8 cellular contexts compared by ENCODE assay signal in genomic region chr19:16470911-16471811, GRCh38. TPM values are rescaled to one million over a fixed set of nuclear protein-coding genes. Genes with fewer than 3 reads are reported as not detected.
DNase-seq lines count a peak whose midpoint lies in the region; ATAC-seq and FAIRE-seq lines count a peak whose summit lies in the region.

No MANE protein-coding gene starts in this region.

- H3K4me3 ChIP-seq in SJSA1 = peak overlapping the region; percentile 93
- peak overlapping the region; percentile 77 for H3K4me3 ChIP-seq in mesendoderm (ENCODE audit: low read length)

- intact Hi-C loops in Right ventricle myocardium superior (cut with DNase I) = no loop called here
- intact Hi-C loops in Right ventricle myocardium inferior (cut with DNase I) = no loop called here

- H3K23ac ChIP-seq in mesendoderm (ENCODE audit: low read length) = no peak overlapping the region

- no peak overlapping the region for H3K27ac ChIP-seq in SJSA1
- peak overlapping the region; percentile 33 for H3K27ac ChIP-seq in mesendoderm (ENCODE audit: low read depth, low read length)
- peak overlapping the region; percentile 64 for H3K27ac ChIP-seq in temporal lobe (ENCODE audit: low read depth, low read length)

- H3K79me1 ChIP-seq in mesendoderm (ENCODE audit: low read length) = peaks cover 18% of the 10 kb centered on the region

- no peak for FAIRE-seq in HTR-8/SVneo (lab: Jason Lieb, UNC)

- no peak overlapping the region for H3K4ac ChIP-seq in mesendoderm (ENCODE audit: low read depth, low read length)

- H3K56ac ChIP-seq in mesendoderm (ENCODE audit: low read length) = peak overlapping the region; percentile 92

- peaks cover 7% of the 10 kb centered on the region; the same call in 1 of the 2 replicates for H3K9me3 ChIP-seq in SJSA1 (replicated peaks)

- H2BK120ac ChIP-seq in mesendoderm (ENCODE audit: low read depth, low read length) = no peak overlapping the region

- no peak overlapping the region for H2AK5ac ChIP-seq in mesendoderm (ENCODE audit: low read length)

- ATAC-seq in Right ventricle myocardium superior (ENCODE audit: poor library complexity) = no peak
- no peak for ATAC-seq in Right ventricle myocardium inferior
- peak; percentile 27 for ATAC-seq in HG02970 (IDR thresholded peaks at IDR 0.05; ENCODE audit: low FRiP score, unreplicated experiment)

- peak overlapping the region; percentile 51 for H3K18ac ChIP-seq in mesendoderm (ENCODE audit: low read length)

- H4K5ac ChIP-seq in mesendoderm (ENCODE audit: low read length) = no peak overlapping the region

- peaks cover 29% of the 10 kb centered on the region for H3K4me1 ChIP-seq in SJSA1 (replicated peaks)
- H3K4me1 ChIP-seq in mesendoderm (ENCODE audit: control insufficient read depth, low read depth, low read length) = peaks cover 5% of the 10 kb centered on the region

- H3K36me3 ChIP-seq in SJSA1 = peaks cover 12% of the 10 kb centered on the region
- H3K36me3 ChIP-seq in mesendoderm (ENCODE audit: control insufficient read depth, insufficient read depth, low read length) = no peaks in the 10 kb centered on the region

- H3K9ac ChIP-seq in mesendoderm (ENCODE audit: low read length) = peak overlapping the region; percentile 82

- H3K4me2 ChIP-seq in mesendoderm (ENCODE audit: low read length) = peak overlapping the region; percentile 37

- DNase-seq in Right ventricle myocardium superior (peak; percentile 47), Right ventricle myocardium inferior (ENCODE audit: missing footprints) (no peak), SJSA1 (ENCODE audit: low read depth in 1 of 2, low spot score in 2 of 2) (peak in 1 of 2 experiments; percentile 29), dedifferentiated amniotic fluid mesenchymal stem cell (ENCODE audit: extremely low spot score) (peak; percentile 25), mesendoderm (peak; percentile 26), HTR-8/SVneo (ENCODE audit: insufficient read length, low spot score) (no peak)

- H2BK5ac ChIP-seq in mesendoderm (ENCODE audit: low read length) = no peak overlapping the region

- peaks cover 19% of the 10 kb centered on the region for H3K79me2 ChIP-seq in mesendoderm (ENCODE audit: control insufficient read depth, insufficient read depth, low read length)

- no CpG with 5 or more reads among the region's 67 CpGs for WGBS in mesendoderm (ENCODE audit: extremely low coverage, insufficient coverage, low lambda C conversion rate)

- H3K27me3 ChIP-seq in SJSA1 (replicated peaks) (no peaks in the 10 kb centered on the region; the same call in 1 of the 2 replicates), mesendoderm (ENCODE audit: insufficient read depth, low read length, poor library complexity) (no peaks in the 10 kb centered on the region)

- no peak overlapping the region for H4K8ac ChIP-seq in mesendoderm (ENCODE audit: low read depth, low read length)

- H2BK15ac ChIP-seq in mesendoderm (replicated peaks; ENCODE audit: low read depth) = no peak overlapping the region

RNA-seq across cellular contexts. Expression of gene EPS15L1, which starts 0.6 kb away (rescaled TPM):
- total RNA-seq in Right ventricle myocardium superior = 76.1 TPM
- total RNA-seq in Right ventricle myocardium inferior = 64.7 TPM
- 6.8 and 8.2 TPM in 2 replicates for total RNA-seq in SJSA1 (2014; rRNA removed; shearing (Covaris generic))
- polyA plus RNA-seq in mesendoderm (2013, experiment 1 of 2) = 13.7 TPM
- 13.6 TPM for polyA plus RNA-seq in mesendoderm (2013, experiment 2 of 2)
- 16.2 TPM for total RNA-seq in temporal lobe

RNA-seq across cellular contexts. Expression of gene CALR3, which starts 24.8 kb away (rescaled TPM):
- total RNA-seq in Right ventricle myocardium superior = not detected
- total RNA-seq in Right ventricle myocardium inferior = not detected
- total RNA-seq in SJSA1 (2014; rRNA removed; shearing (Covaris generic)) = not detected in 2 replicates
- polyA plus RNA-seq in mesendoderm (2013, experiment 1 of 2) = 0.46 TPM
- 0.46 TPM for polyA plus RNA-seq in mesendoderm (2013, experiment 2 of 2)
- not detected for total RNA-seq in temporal lobe

RNA-seq across cellular contexts. Expression of gene C19orf44, which starts 25.0 kb away (rescaled TPM):
- total RNA-seq in Right ventricle myocardium superior (3.6 TPM), Right ventricle myocardium inferior (3.3 TPM), temporal lobe (4.4 TPM)
- total RNA-seq in SJSA1 (2014; rRNA removed; shearing (Covaris generic)) = 1.2 and 3.0 TPM in 2 replicates
- 2.4 TPM for polyA plus RNA-seq in mesendoderm (2013, experiment 1 of 2)
- 2.4 TPM for polyA plus RNA-seq in mesendoderm (2013, experiment 2 of 2)

Comparison
In these comparisons a context has a peak if more than half of its experiments do, and no peak if none do; other contexts are left out.
1. DNase-seq: peak in Right ventricle myocardium superior (single experiment), dedifferentiated amniotic fluid mesenchymal stem cell (single experiment) and mesendoderm (single experiment); none in Right ventricle myocardium inferior (single experiment) and HTR-8/SVneo (single experiment).